Comparison of ENCODE assay signal across 10 cellular contexts in the genomic region with DNA sequence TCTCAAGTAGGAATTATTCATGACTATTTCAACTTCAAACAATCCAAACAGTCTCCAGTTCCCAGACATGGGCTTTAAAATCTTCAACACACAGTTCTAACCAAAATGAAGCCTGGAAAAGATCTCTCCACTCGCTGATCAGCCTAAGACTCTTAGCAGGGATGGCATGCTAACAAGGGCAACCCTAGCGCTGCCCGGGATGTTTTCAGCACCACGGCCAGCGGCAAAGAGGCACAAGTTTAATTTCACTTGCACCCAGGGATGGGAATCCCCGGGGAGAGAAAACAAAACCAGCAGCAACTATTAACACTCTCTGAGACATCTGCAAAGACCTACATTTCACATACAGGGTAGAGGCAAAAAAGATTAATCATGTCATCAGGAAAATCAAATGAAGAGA. TPM values are rescaled to one million over a fixed set of nuclear protein-coding genes. Genes with fewer than 3 reads are reported as not detected.
DNase-seq lines count a peak whose midpoint lies in the region; ATAC-seq and TF ChIP-seq lines count a peak whose summit lies in the region.
"Had no signal": no experiment of that assay in that cellular context is flagged by ENCODE, and none has a peak within 500 bp of the region (broad histone marks: within the 10 kb centered on the region; RNA-seq: fewer than 3 reads in every experiment).

No MANE protein-coding gene starts in this region.

- no peaks in the 10 kb centered on the region for H3K9me3 Mint-ChIP-seq in activated naive CD8-positive, alpha-beta T cell treated with anti-CD3 and anti-CD28 coated beads for 36 hours
- H3K9me3 Mint-ChIP-seq in nephron progenitor cell, result no peaks in the 10 kb centered on the region
- H3K9me3 Mint-ChIP-seq: nephron had no signal

- DNase-seq in GM03348 (ENCODE audit: low spot score), result peak; percentile 67
- peak; percentile 10 for DNase-seq in activated naive CD8-positive, alpha-beta T cell treated with anti-CD3 and anti-CD28 coated beads for 36 hours
- peak; percentile 85 for DNase-seq in nephron progenitor cell
- no peak for DNase-seq in amniotic stem cell (lab: John Stamatoyannopoulos, UW)
- no peak for DNase-seq in occipital lobe (lab: John Stamatoyannopoulos, UW)
- DNase-seq in left cardiac atrium, result no peak
- DNase-seq: GOT3, NCI-H69 had no signal

- H3K36me3 Mint-ChIP-seq in activated naive CD8-positive, alpha-beta T cell treated with anti-CD3 and anti-CD28 coated beads for 36 hours, result no peaks in the 10 kb centered on the region
- H3K36me3 Mint-ChIP-seq in nephron progenitor cell (ENCODE audit: low read depth), result no peaks in the 10 kb centered on the region

- no peak overlapping the region for H3K27ac Mint-ChIP-seq in activated naive CD8-positive, alpha-beta T cell treated with anti-CD3 and anti-CD28 coated beads for 36 hours
- no peak overlapping the region for H3K27ac Mint-ChIP-seq in nephron progenitor cell
- H3K27ac Mint-ChIP-seq: nephron had no signal

- no peak overlapping the region for H3K4me3 Mint-ChIP-seq in activated naive CD8-positive, alpha-beta T cell treated with anti-CD3 and anti-CD28 coated beads for 36 hours
- no peak overlapping the region for H3K4me3 Mint-ChIP-seq in nephron progenitor cell
- H3K4me3 Mint-ChIP-seq: nephron had no signal

- no peaks in the 10 kb centered on the region for H3K4me1 Mint-ChIP-seq in activated naive CD8-positive, alpha-beta T cell treated with anti-CD3 and anti-CD28 coated beads for 36 hours
- H3K4me1 Mint-ChIP-seq in nephron progenitor cell, result no peaks in the 10 kb centered on the region
- H3K4me1 Mint-ChIP-seq: nephron had no signal

- TF ChIP-seq CTCF in nephron progenitor cell (IDR thresholded peaks at IDR 0.05), result no peak

- no peak for ATAC-seq in left cardiac atrium

- intact Hi-C loops in left cardiac atrium (cut with DNase I), result no loop called here

- no peak for TF ChIP-seq RAD21 in Ishikawa (IDR thresholded peaks at IDR 0.05; ENCODE audit: low read depth)

- TF ChIP-seq EP300 in Ishikawa (IDR thresholded peaks at IDR 0.05; ENCODE audit: borderline replicate concordance), result no peak

- peaks cover 32% of the 10 kb centered on the region for H3K27me3 Mint-ChIP-seq in activated naive CD8-positive, alpha-beta T cell treated with anti-CD3 and anti-CD28 coated beads for 36 hours
- H3K27me3 Mint-ChIP-seq in nephron progenitor cell (ENCODE audit: low read depth, poor library complexity), result peaks cover 39% of the 10 kb centered on the region

TF ChIP-seq in Ishikawa, 13 proteins besides CTCF, POLR2A, EP300 and RAD21:
- no peak for TF ChIP-seq CEBPB (IDR thresholded peaks at IDR 0.05)
- TF ChIP-seq, protein P1, sequence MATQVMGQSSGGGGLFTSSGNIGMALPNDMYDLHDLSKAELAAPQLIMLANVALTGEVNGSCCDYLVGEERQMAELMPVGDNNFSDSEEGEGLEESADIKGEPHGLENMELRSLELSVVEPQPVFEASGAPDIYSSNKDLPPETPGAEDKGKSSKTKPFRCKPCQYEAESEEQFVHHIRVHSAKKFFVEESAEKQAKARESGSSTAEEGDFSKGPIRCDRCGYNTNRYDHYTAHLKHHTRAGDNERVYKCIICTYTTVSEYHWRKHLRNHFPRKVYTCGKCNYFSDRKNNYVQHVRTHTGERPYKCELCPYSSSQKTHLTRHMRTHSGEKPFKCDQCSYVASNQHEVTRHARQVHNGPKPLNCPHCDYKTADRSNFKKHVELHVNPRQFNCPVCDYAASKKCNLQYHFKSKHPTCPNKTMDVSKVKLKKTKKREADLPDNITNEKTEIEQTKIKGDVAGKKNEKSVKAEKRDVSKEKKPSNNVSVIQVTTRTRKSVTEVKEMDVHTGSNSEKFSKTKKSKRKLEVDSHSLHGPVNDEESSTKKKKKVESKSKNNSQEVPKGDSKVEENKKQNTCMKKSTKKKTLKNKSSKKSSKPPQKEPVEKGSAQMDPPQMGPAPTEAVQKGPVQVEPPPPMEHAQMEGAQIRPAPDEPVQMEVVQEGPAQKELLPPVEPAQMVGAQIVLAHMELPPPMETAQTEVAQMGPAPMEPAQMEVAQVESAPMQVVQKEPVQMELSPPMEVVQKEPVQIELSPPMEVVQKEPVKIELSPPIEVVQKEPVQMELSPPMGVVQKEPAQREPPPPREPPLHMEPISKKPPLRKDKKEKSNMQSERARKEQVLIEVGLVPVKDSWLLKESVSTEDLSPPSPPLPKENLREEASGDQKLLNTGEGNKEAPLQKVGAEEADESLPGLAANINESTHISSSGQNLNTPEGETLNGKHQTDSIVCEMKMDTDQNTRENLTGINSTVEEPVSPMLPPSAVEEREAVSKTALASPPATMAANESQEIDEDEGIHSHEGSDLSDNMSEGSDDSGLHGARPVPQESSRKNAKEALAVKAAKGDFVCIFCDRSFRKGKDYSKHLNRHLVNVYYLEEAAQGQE (IDR thresholded peaks at IDR 0.05; ENCODE audit: low read depth), result peak; percentile 92

RNA-seq across cellular contexts. Expression of a gene that starts 43.0 kb away (rescaled TPM):
- total RNA-seq in activated naive CD8-positive, alpha-beta T cell treated with anti-CD3 and anti-CD28 coated beads for 36 hours, result under 1 TPM; 0.47 to 0.54 TPM
- total RNA-seq in occipital lobe, result 31.4 TPM
- total RNA-seq in left cardiac atrium, result under 1 TPM; 0.39 to 0.41 TPM

Comparison
In these comparisons a context has a peak if more than half of its experiments do, and no peak if none do; other contexts are left out.
1. DNase-seq: peak in GM03348 (single experiment), activated naive CD8-positive, alpha-beta T cell treated with anti-CD3 and anti-CD28 coated beads for 36 hours (single experiment) and nephron progenitor cell (single experiment); none in amniotic stem cell (single experiment), occipital lobe (single experiment) and left cardiac atrium (single experiment).
2. RNA of a gene that starts 43.0 kb away (total RNA-seq): 31.4 TPM in occipital lobe (single experiment); 0.47 to 0.54 TPM in activated naive CD8-positive, alpha-beta T cell treated with anti-CD3 and anti-CD28 coated beads for 36 hours and 0.39 to 0.41 TPM in left cardiac atrium; every median in the first group is over 10 times any median in the second.